24 cellular contexts compared by ENCODE assay signal in genomic region chr18:14939141-14939540, GRCh38.
A peak's percentile ranks its signal among the peaks of the same experiment; 100 is the strongest.
DNase-seq lines count a peak whose midpoint lies in the region; ATAC-seq, FAIRE-seq and TF ChIP-seq lines count a peak whose summit lies in the region.
"Had no signal": no experiment of that assay in that cellular context is flagged by ENCODE, and none has a peak within 500 bp of the region (broad histone marks: within the 10 kb centered on the region; RNA-seq: fewer than 3 reads in every experiment).

No MANE protein-coding gene starts in this region.

- TF ChIP-seq CTCF in kidney (IDR thresholded peaks at IDR 0.05; ENCODE audit: borderline replicate concordance, extremely low read depth, insufficient read depth) (no peak), type B pancreatic cell (conservative IDR thresholded peaks at IDR 0.05) (no peak)

- no peaks in the 10 kb centered on the region for H3K9me3 ChIP-seq in kidney (ENCODE audit: control insufficient read depth in 1 of 2, low read length in 2 of 2)
- H3K9me3 ChIP-seq: BE2C; BLaER1 treated with 17β-estradiol and CSF1 and Interleukin-3, amounts not matched to agents 10 nM and 100 nM had no signal

- FAIRE-seq in kidney (lab: Jason Lieb, UNC) = no peak
- FAIRE-seq: A204.1, D721Med, GM12878, GM19239, H1 had no signal

- no peaks in the 10 kb centered on the region for H3K4me1 ChIP-seq in kidney (ENCODE audit: control insufficient read depth in 1 of 2, insufficient read depth in 1 of 2, low read depth in 1 of 2, low read length in 2 of 2)
- H3K4me1 ChIP-seq: BE2C had no signal

- peaks cover 14% of the 10 kb centered on the region for H3K9me3 Mint-ChIP-seq in type B pancreatic cell
- H3K9me3 Mint-ChIP-seq: CD4-positive, alpha-beta T cell had no signal

- no peak overlapping the region for H3K9ac ChIP-seq in kidney (ENCODE audit: low read length in 2 of 2)
- H3K9ac ChIP-seq: BLaER1 treated with 17β-estradiol and CSF1 and Interleukin-3, amounts not matched to agents 10 nM and 100 nM; GM23248 had no signal

- H3K36me3 ChIP-seq in kidney (ENCODE audit: control insufficient read depth in 1 of 2, insufficient read depth in 2 of 2, low read length in 2 of 2) = no peaks in the 10 kb centered on the region
- H3K36me3 ChIP-seq: BE2C; BLaER1 treated with 17β-estradiol and CSF1 and Interleukin-3, amounts not matched to agents 10 nM and 100 nM had no signal

- intact Hi-C loops in kidney (cut with DNase I) = no loop called here

- H3K4me3 Mint-ChIP-seq in type B pancreatic cell = no peak overlapping the region
- H3K4me3 Mint-ChIP-seq: CD14-positive monocyte; CD4-positive, alpha-beta T cell; CD8-positive, alpha-beta memory T cell had no signal

- no peaks in the 10 kb centered on the region for H3K36me3 Mint-ChIP-seq in type B pancreatic cell
- H3K36me3 Mint-ChIP-seq: CD14-positive monocyte; CD8-positive, alpha-beta memory T cell had no signal

- peak; percentile 26 for DNase-seq in activated CD8-positive, alpha-beta memory T cell treated with anti-CD3 and anti-CD28 coated beads for 24 hours
- no peak for DNase-seq in activated CD8-positive, alpha-beta memory T cell treated with anti-CD3 and anti-CD28 coated beads, Interleukin-2, amount 50 U/mL, for 4 hours
- peak; percentile 5 for DNase-seq in kidney
- DNase-seq in type B pancreatic cell (ENCODE audit: extremely low spot score, unreplicated experiment) = peak; percentile 44
- no peak for DNase-seq in left lobe of liver (ENCODE audit: low spot score)
- DNase-seq: BE2C; CD4-positive, alpha-beta T cell; CD8-positive, alpha-beta memory T cell; DMS 273 treated with DMSO at 0.1 percent for 48 hours; DMS79; EL; GDM1; GM23248; H7; HCEC 1CT had no signal

- no peak for ATAC-seq in HG03354 (IDR thresholded peaks at IDR 0.05; ENCODE audit: poor library complexity, severe bottlenecking, unreplicated experiment)
- ATAC-seq in left lobe of liver = no peak
- ATAC-seq: GM12878 had no signal

- H3K27ac ChIP-seq in kidney (ENCODE audit: low read depth in 2 of 2, low read length in 2 of 2) = no peak overlapping the region
- H3K27ac ChIP-seq: 22Rv1; BLaER1 treated with 17β-estradiol and CSF1 and Interleukin-3, amounts not matched to agents 10 nM and 100 nM; GM23248 had no signal

- H3K27me3 Mint-ChIP-seq in type B pancreatic cell = no peaks in the 10 kb centered on the region
- H3K27me3 Mint-ChIP-seq: CD4-positive, alpha-beta T cell; CD8-positive, alpha-beta memory T cell had no signal

- H3K27ac Mint-ChIP-seq in type B pancreatic cell = no peak overlapping the region
- H3K27ac Mint-ChIP-seq: CD14-positive monocyte; CD4-positive, alpha-beta T cell; CD8-positive, alpha-beta memory T cell had no signal

- H3K4me1 Mint-ChIP-seq in type B pancreatic cell (ENCODE audit: unreplicated experiment) = no peaks in the 10 kb centered on the region
- H3K4me1 Mint-ChIP-seq: CD14-positive monocyte; CD8-positive, alpha-beta memory T cell had no signal

- no peak overlapping the region for H3K4me3 ChIP-seq in kidney (ENCODE audit: low read length in 2 of 2)
- H3K4me3 ChIP-seq: BLaER1 treated with 17β-estradiol and CSF1 and Interleukin-3, amounts not matched to agents 10 nM and 100 nM; GM12878; GM23248 had no signal

Comparison
In these comparisons a context has a peak if more than half of its experiments do, and no peak if none do; other contexts are left out.
1. DNase-seq: peak in activated CD8-positive, alpha-beta memory T cell treated with anti-CD3 and anti-CD28 coated beads for 24 hours (single experiment), kidney (single experiment) and type B pancreatic cell (single experiment); none in activated CD8-positive, alpha-beta memory T cell treated with anti-CD3 and anti-CD28 coated beads, Interleukin-2, amount 50 U/mL, for 4 hours (single experiment) and left lobe of liver (single experiment).